8 cellular contexts compared by ENCODE assay signal in the genomic region with DNA sequence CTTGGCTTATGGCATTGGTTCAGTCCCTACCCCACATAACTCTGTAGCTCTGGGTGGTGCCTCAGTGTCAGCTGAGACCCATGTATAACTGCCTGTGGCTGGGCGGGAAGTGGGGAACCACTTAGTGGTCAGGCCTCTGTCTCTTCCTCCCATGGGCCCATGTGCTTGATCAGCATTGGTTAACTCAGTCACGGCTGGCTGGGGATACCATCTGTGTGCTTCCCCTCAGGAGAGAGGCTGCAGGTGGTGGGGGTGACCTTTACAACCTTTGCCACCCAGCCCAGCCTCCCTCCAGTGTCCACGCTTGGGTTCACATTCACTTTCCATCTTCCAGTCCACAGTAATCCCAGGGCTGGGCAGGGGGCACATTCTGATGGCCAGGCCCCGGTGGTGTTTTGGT. TPM values are rescaled to one million over a fixed set of nuclear protein-coding genes. Genes with fewer than 3 reads are reported as not detected.
DNase-seq lines count a peak whose midpoint lies in the region; ATAC-seq and TF ChIP-seq lines count a peak whose summit lies in the region.

No MANE protein-coding gene starts in this region.

- peaks cover 35% of the 10 kb centered on the region for H3K4me1 ChIP-seq in testis

- H3K27ac Mint-ChIP-seq in naive thymus-derived CD8-positive, alpha-beta T cell, result peak overlapping the region; percentile 45 to 96 (median 87)
- no peak overlapping the region for H3K27ac Mint-ChIP-seq in MCF 10A (ENCODE audit: low read depth, unreplicated experiment)

- H3K27me3 Mint-ChIP-seq in naive thymus-derived CD8-positive, alpha-beta T cell, result no peaks in the 10 kb centered on the region
- no peaks in the 10 kb centered on the region for H3K27me3 Mint-ChIP-seq in MCF 10A (ENCODE audit: insufficient read depth, unreplicated experiment)

- DNase-seq in SKM-1 treated with dmso at 0.1 percent for 144 hours (lab: John Stamatoyannopoulos, UW; ENCODE audit: unreplicated experiment) (peak; percentile 53), SKM-1 (lab: John Stamatoyannopoulos, UW; ENCODE audit: unreplicated experiment) (no peak), UCSD-AML1 (lab: John Stamatoyannopoulos, UW; ENCODE audit: unreplicated experiment) (peak; percentile 80), NCI-H526 treated with DMSO at 0.1 percent for 48 hours (lab: John Stamatoyannopoulos, UW) (no peak), MCF 10A (ENCODE audit: unreplicated experiment) (no peak), testis (no peak)
- peak in 7 of 10 donors; percentile 51 to 80 (median 69) for DNase-seq in naive thymus-derived CD8-positive, alpha-beta T cell

- H3K36me3 ChIP-seq in testis (ENCODE audit: low read depth, missing control alignments), result no peaks in the 10 kb centered on the region

- ATAC-seq in HG03135 (IDR thresholded peaks at IDR 0.05; ENCODE audit: unreplicated experiment), result peak; percentile 68
- ATAC-seq in naive thymus-derived CD8-positive, alpha-beta T cell, result peak; percentile 60 to 80

- TF ChIP-seq CTCF in MCF 10A (IDR thresholded peaks at IDR 0.05; ENCODE audit: unreplicated experiment), result no peak
- no peak for TF ChIP-seq CTCF in testis (IDR thresholded peaks at IDR 0.05)

- H3K27me3 ChIP-seq in testis, result no peaks in the 10 kb centered on the region

- 86 to 93% methylated on average over 1 to 4 of the region's 4 CpGs for WGBS in testis, 2 donors

- no peaks in the 10 kb centered on the region for H3K9me3 Mint-ChIP-seq in naive thymus-derived CD8-positive, alpha-beta T cell
- H3K9me3 Mint-ChIP-seq in MCF 10A (ENCODE audit: unreplicated experiment), result no peaks in the 10 kb centered on the region

- no peak overlapping the region for H3K27ac ChIP-seq in testis

- H3K36me3 Mint-ChIP-seq in naive thymus-derived CD8-positive, alpha-beta T cell, result peaks cover 0 to 19% (median 12%) of the 10 kb centered on the region in 3 donors
- H3K36me3 Mint-ChIP-seq in MCF 10A (ENCODE audit: insufficient read depth, unreplicated experiment), result peaks cover 48% of the 10 kb centered on the region

- CTCF ChIA-PET in MCF 10A (lab: Yijun Ruan, JAX), result interaction anchor here (0.5 to 1.1 kb wide), 6 partner anchors 11 to 513 kb away, joined by 3 to 4 read pairs (median 4); no protein-coding TSS in a partner anchor

- TF ChIP-seq POLR2A in testis (IDR thresholded peaks at IDR 0.05), result no peak

- POLR2A ChIA-PET in naive thymus-derived CD8-positive, alpha-beta T cell (lab: Charles Lee), result interaction anchor here (1.2 to 16.5 kb wide), 5 partner anchors 9 to 163 kb away, joined by 5 to 406 read pairs (median 5); partner anchors contain the start of genes DDX28, DUS2 and NFATC3
- POLR2A ChIA-PET in MCF 10A (lab: Yijun Ruan, JAX), result interaction anchor here (1.4 to 8.4 kb wide), 2 partner anchors 11 to 162 kb away, joined by 3 to 104 read pairs; partner anchors contain the start of genes ESRP2 and NFATC3

- no peak overlapping the region for H3K4me3 ChIP-seq in testis

- H3K4me1 Mint-ChIP-seq in naive thymus-derived CD8-positive, alpha-beta T cell, result peaks cover 51 to 92% (median 90%) of the 10 kb centered on the region in 4 donors
- peaks cover 5% of the 10 kb centered on the region for H3K4me1 Mint-ChIP-seq in MCF 10A (ENCODE audit: insufficient read depth, unreplicated experiment)

- peak overlapping the region; percentile 6 to 93 (median 76) for H3K4me3 Mint-ChIP-seq in naive thymus-derived CD8-positive, alpha-beta T cell
- no peak overlapping the region for H3K4me3 Mint-ChIP-seq in MCF 10A (ENCODE audit: unreplicated experiment)

- intact Hi-C loops in MCF 10A (cut with micrococcal nuclease) (no loop called here), testis (cut with DNase I; ENCODE audit: low total_unique reads) (no loop called here)

- H3K9me3 ChIP-seq in testis, result no peaks in the 10 kb centered on the region

- no TSS peak for BruUV-seq in MCF 10A (replicated peaks; lab: Mats Ljungman, UMichigan)

RNA-seq across cellular contexts. Expression of gene NFATC3, which starts 10.3 kb away (rescaled TPM):
- 100 to 1,000 TPM; 156 to 162 TPM for total RNA-seq in naive thymus-derived CD8-positive, alpha-beta T cell
- 100 to 1,000 TPM in 1 of 3 donors, 10 to 100 TPM in 2; 85.2 to 102 (median 86.6) TPM for polyA plus RNA-seq in naive thymus-derived CD8-positive, alpha-beta T cell
- total RNA-seq in MCF 10A (2022) (18.5 and 24.1 TPM in 2 replicates), testis (100 to 1,000 TPM in 1 of 2 donors, 10 to 100 TPM in 1; 94.7 to 115 TPM)
- polyA plus RNA-seq in testis (ENCODE audit: insufficient read depth, low read depth, low replicate concordance), result 78.0 TPM

RNA-seq across cellular contexts. Expression of gene DUS2, which starts 51.8 kb away (rescaled TPM):
- total RNA-seq in naive thymus-derived CD8-positive, alpha-beta T cell, result 10 to 100 TPM; 18.2 to 21.1 TPM
- polyA plus RNA-seq in naive thymus-derived CD8-positive, alpha-beta T cell, result 10 to 100 TPM in 2 of 3 donors, 1 to 10 TPM in 1; 6.4 to 13.1 (median 10.5) TPM
- total RNA-seq in MCF 10A (2022) (24.2 and 26.4 TPM in 2 replicates), testis (10 to 100 TPM; 24.6 to 32.4 TPM)
- polyA plus RNA-seq in testis (ENCODE audit: insufficient read depth, low read depth, low replicate concordance), result 62.5 TPM

RNA-seq across cellular contexts. Expression of gene DDX28, which starts 51.8 kb away (rescaled TPM):
- 10 to 100 TPM; 25.0 to 26.2 TPM for total RNA-seq in naive thymus-derived CD8-positive, alpha-beta T cell
- 10 to 100 TPM; 49.7 to 60.6 (median 53.9) TPM for polyA plus RNA-seq in naive thymus-derived CD8-positive, alpha-beta T cell
- 9.3 and 11.7 TPM in 2 replicates for total RNA-seq in MCF 10A (2022)
- 10 to 100 TPM; 19.1 to 19.9 TPM for total RNA-seq in testis
- 18.6 TPM for polyA plus RNA-seq in testis (ENCODE audit: insufficient read depth, low read depth, low replicate concordance)

RNA-seq across cellular contexts. Expression of gene DPEP2NB, which starts 59.1 kb away (rescaled TPM):
- total RNA-seq in naive thymus-derived CD8-positive, alpha-beta T cell, result not detected
- polyA plus RNA-seq in naive thymus-derived CD8-positive, alpha-beta T cell, result not detected
- total RNA-seq in MCF 10A (2022), result not detected in 2 replicates
- 1 to 10 TPM; 2.4 to 4.1 TPM for total RNA-seq in testis
- polyA plus RNA-seq in testis (ENCODE audit: insufficient read depth, low read depth, low replicate concordance), result 3.2 TPM

Comparison
In these comparisons a context has a peak if more than half of its experiments do, and no peak if none do; other contexts are left out.
1. DNase-seq: peak in SKM-1 treated with dmso at 0.1 percent for 144 hours (single experiment), UCSD-AML1 (single experiment) and naive thymus-derived CD8-positive, alpha-beta T cell (7 of 10); none in SKM-1 (single experiment), NCI-H526 treated with DMSO at 0.1 percent for 48 hours (single experiment), MCF 10A (single experiment) and testis (single experiment).